16 cellular contexts compared by ENCODE assay signal in genomic region chr5:176180339-176180738, GRCh38. TPM values are rescaled to one million over a fixed set of nuclear protein-coding genes. Genes with fewer than 3 reads are reported as not detected.
DNase-seq lines count a peak whose midpoint lies in the region; ATAC-seq and TF ChIP-seq lines count a peak whose summit lies in the region.
"Had no signal": no experiment of that assay in that cellular context is flagged by ENCODE, and none has a peak within 500 bp of the region (broad histone marks: within the 10 kb centered on the region; RNA-seq: fewer than 3 reads in every experiment).

No MANE protein-coding gene starts in this region.

- no peak overlapping the region for H3K4me3 ChIP-seq in SK-N-SH (ENCODE audit: low read depth in 2 of 2, low read length in 1 of 2)
- H3K4me3 ChIP-seq in spleen, result no peak overlapping the region
- H3K4me3 ChIP-seq: suprapubic skin had no signal

- no peak for TF ChIP-seq EP300 in SK-N-SH (IDR thresholded peaks at IDR 0.05; ENCODE audit: borderline replicate concordance in 1 of 2, low read depth in 1 of 2, low read length in 1 of 2)

- H3K27ac ChIP-seq in SK-N-SH (ENCODE audit: low read depth in 2 of 2, low read length in 1 of 2) (peak overlapping the region in 1 of 2 experiments; percentile 25; a peak in 1 of 4 replicates), foreskin keratinocyte (no peak overlapping the region), spleen (peak overlapping the region in 5 of 8 donors; percentile 0 to 39 (median 7))
- H3K27ac ChIP-seq: C4-2B, suprapubic skin, WERI-Rb-1 had no signal

- CTCF ChIA-PET in SK-N-SH (lab: Yijun Ruan, JAX), result no interaction called here
- CTCF ChIA-PET in GM10248 (lab: Yijun Ruan, JAX), result no interaction called here

- POLR2A ChIA-PET in SK-N-SH (lab: Yijun Ruan, JAX) (no interaction called here), GM10248 (lab: Yijun Ruan, JAX) (no interaction called here)

- H3K9ac ChIP-seq in SK-N-SH, result no peak overlapping the region

- H3K79me2 ChIP-seq in SK-N-SH (ENCODE audit: insufficient read depth), result no peaks in the 10 kb centered on the region

- peak; percentile 54 for ATAC-seq in foreskin keratinocyte
- ATAC-seq: activated T-cell treated with anti-CD3 and anti-CD28 coated beads, Interleukin-2, amount 50 U/mL, for 4 hours had no signal

- no peaks in the 10 kb centered on the region for H3K27me3 ChIP-seq in SK-N-SH (ENCODE audit: insufficient read depth)
- H3K27me3 ChIP-seq in foreskin keratinocyte, result peaks cover 33% of the 10 kb centered on the region
- H3K27me3 ChIP-seq in spleen (replicated peaks in 1 of 7), result peaks cover 0 to 36% (median 0%) of the 10 kb centered on the region in 7 donors

- no peak overlapping the region for H2AFZ ChIP-seq in SK-N-SH (ENCODE audit: low read depth)

- WGBS in SK-N-SH (ENCODE audit: low lambda C conversion rate), result 30% methylated on average over 3 of the region's 3 CpGs
- WGBS in spleen, 5 donors, result 54 to 61% (median 60%) methylated on average over 3 of the region's 3 CpGs

- H3K4me2 ChIP-seq in SK-N-SH, result peak overlapping the region; percentile 24; the same call in 1 of the 2 replicates

- TF ChIP-seq CTCF in SK-N-SH (IDR thresholded peaks at IDR 0.05) (no peak), foreskin keratinocyte (conservative IDR thresholded peaks at IDR 0.05) (no peak), spleen (IDR thresholded peaks at IDR 0.05 in 8 of 11, conservative IDR thresholded peaks at IDR 0.05 in 3 of 11) (no peak), GM10248 (IDR thresholded peaks at IDR 0.05; ENCODE audit: control extremely low read depth, extremely low read depth, low read depth, missing control alignments) (no peak)

- H3K9me3 ChIP-seq in SK-N-SH (no peaks in the 10 kb centered on the region), spleen (peaks cover 0 to 8% (median 0%) of the 10 kb centered on the region in 8 donors)
- H3K9me3 ChIP-seq: suprapubic skin had no signal

- no peaks in the 10 kb centered on the region for H3K9me2 ChIP-seq in SK-N-SH

- TF ChIP-seq POLR2A in spleen (IDR thresholded peaks at IDR 0.05), result no peak

- H3K4me1 ChIP-seq in SK-N-SH (ENCODE audit: control insufficient read depth in 1 of 2, insufficient read depth in 2 of 2, low read depth in 1 of 2, low read length in 1 of 2), result peaks cover 0 to 17% of the 10 kb centered on the region in 2 experiments; a peak in 2 of 4 replicates
- no peaks in the 10 kb centered on the region for H3K4me1 ChIP-seq in foreskin keratinocyte
- H3K4me1 ChIP-seq in spleen, result peaks cover 0 to 17% (median 12%) of the 10 kb centered on the region in 6 donors
- H3K4me1 ChIP-seq: suprapubic skin had no signal

- intact Hi-C loops in spleen (cut with DNase I; ENCODE audit: low total_unique reads), result no loop called here

- DNase-seq in GM04503 (ENCODE audit: low read depth) (peak; percentile 23), SK-N-SH (no peak), foreskin keratinocyte (peak in 1 of 2 donors; percentile 40), spleen (no peak), cerebellar cortex (ENCODE audit: low spot score) (no peak), GM10248 (ENCODE audit: extremely low spot score) (no peak), midbrain (lab: John Stamatoyannopoulos, UW) (no peak)
- DNase-seq: activated CD4-positive, alpha-beta memory T cell treated with anti-CD3 and anti-CD28 coated beads for 36 hours; activated T-cell treated with anti-CD3 and anti-CD28 coated beads, Interleukin-2, amount 50 U/mL, for 4 hours; GOT3; NCI-H2029; NCI-H524; SHP77; WERI-Rb-1 had no signal

- no peak for TF ChIP-seq RAD21 in SK-N-SH (IDR thresholded peaks at IDR 0.05; ENCODE audit: low read length)

- no peaks in the 10 kb centered on the region for H4K20me1 ChIP-seq in SK-N-SH (ENCODE audit: insufficient read depth)

- no peaks in the 10 kb centered on the region for H3K36me3 ChIP-seq in SK-N-SH (replicated peaks in 1 of 2; ENCODE audit: control insufficient read depth in 1 of 2, insufficient read depth in 2 of 2, low read length in 1 of 2)
- no peaks in the 10 kb centered on the region for H3K36me3 ChIP-seq in spleen
- H3K36me3 ChIP-seq: suprapubic skin, WERI-Rb-1 had no signal

- H3F3A ChIP-seq in SK-N-SH (replicated peaks; ENCODE audit: insufficient read depth), result no peaks in the 10 kb centered on the region

TF ChIP-seq in SK-N-SH, 30 proteins besides CTCF, POLR2A, EP300 and RAD21 (continues in another document):
- TF ChIP-seq RFX5 (IDR thresholded peaks at IDR 0.05; ENCODE audit: low read length), result no peak
- peak; percentile 41; the same call in 1 of the 2 replicates for TF ChIP-seq FOSL2 (IDR thresholded peaks at IDR 0.05; ENCODE audit: borderline replicate concordance, low read depth)
- TF ChIP-seq MEF2A (IDR thresholded peaks at IDR 0.05; ENCODE audit: borderline replicate concordance, low read depth), result no peak
- TF ChIP-seq SIN3A (IDR thresholded peaks at IDR 0.05; ENCODE audit: borderline replicate concordance, low read depth, low read length), result no peak
- TF ChIP-seq IRF3 (IDR thresholded peaks at IDR 0.05; ENCODE audit: low read depth, low read length), result no peak
- no peak for TF ChIP-seq FOXJ3 (CRISPR knock-in tag; IDR thresholded peaks at IDR 0.05)
- no peak for TF ChIP-seq RCOR1 (IDR thresholded peaks at IDR 0.05; ENCODE audit: low read length)
- TF ChIP-seq REST (IDR thresholded peaks at IDR 0.05; ENCODE audit: low read depth, low read length), result no peak
- peak; percentile 43 for TF ChIP-seq JUND (IDR thresholded peaks at IDR 0.05)
- TF ChIP-seq ZBTB33 (IDR thresholded peaks at IDR 0.05; ENCODE audit: borderline replicate concordance, low read depth), result no peak
- no peak for TF ChIP-seq ELF1 (IDR thresholded peaks at IDR 0.05)
- no peak for TF ChIP-seq POLR2AphosphoS5 (IDR thresholded peaks at IDR 0.05; ENCODE audit: low read depth, low read length)
- TF ChIP-seq CHD2 (IDR thresholded peaks at IDR 0.05; ENCODE audit: low read length, partially characterized antibody), result no peak
- TF ChIP-seq GATA2 (CRISPR knock-in tag; IDR thresholded peaks at IDR 0.05), result no peak
- no peak for TF ChIP-seq TEAD4 (IDR thresholded peaks at IDR 0.05; ENCODE audit: borderline replicate concordance, insufficient read depth)
- no peak for TF ChIP-seq NRF1 (IDR thresholded peaks at IDR 0.05; ENCODE audit: low read depth, low read length)
- TF ChIP-seq EZH2phosphoT487 (IDR thresholded peaks at IDR 0.05; ENCODE audit: borderline replicate concordance, low read depth), result no peak

RNA-seq across cellular contexts. Expression of gene SIMC1, which starts 57.9 kb away (rescaled TPM):
- polyA plus RNA-seq in SK-N-SH (2012; rRNA removed) (9.6 and 12.4 TPM in 2 replicates), foreskin keratinocyte (5.0 and 8.3 TPM in 2 replicates), spleen (1 to 10 TPM; 5.2 to 6.6 (median 5.3) TPM)
- polyA plus RNA-seq in SK-N-SH (2012; cell fraction: cytosol; rRNA removed), result 10.3 and 12.9 TPM in 2 replicates
- polyA plus RNA-seq in SK-N-SH (2012; cell fraction: nucleus; rRNA removed), result 15.5 and 16.1 TPM in 2 replicates
- total RNA-seq in foreskin keratinocyte (9.5 and 16.4 TPM in 2 replicates), spleen (10 to 100 TPM; 19.4 to 33.8 (median 27.9) TPM)
